10 cellular contexts compared by ENCODE assay signal in the genomic region with DNA sequence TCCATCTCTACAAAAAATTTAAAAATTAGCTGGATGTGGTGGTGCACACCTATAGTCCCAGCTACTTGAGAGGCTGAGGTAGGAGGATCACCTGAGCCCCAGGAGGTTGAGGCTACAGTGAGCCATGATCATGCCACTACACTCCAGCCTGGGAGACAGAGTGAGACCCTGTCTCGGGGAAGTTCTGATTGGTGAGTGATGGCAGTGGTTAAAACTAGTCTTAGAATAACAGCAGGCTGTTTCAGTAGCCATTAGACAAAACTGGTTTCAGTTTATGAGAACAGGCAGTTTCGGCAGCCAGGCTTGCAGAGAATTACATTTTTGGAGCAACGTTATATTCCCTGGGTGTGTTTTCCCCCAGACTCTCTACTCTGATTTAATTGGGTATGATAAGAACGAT. TPM values are rescaled to one million over a fixed set of nuclear protein-coding genes. Genes with fewer than 3 reads are reported as not detected.
DNase-seq lines count a peak whose midpoint lies in the region; ATAC-seq and TF ChIP-seq lines count a peak whose summit lies in the region.
"Not testable (repeated sequence)": the region's sequence is repeated elsewhere in the genome, so short reads cannot be mapped to it uniquely, and the experiment has no call there.
"Had no signal": no experiment of that assay in that cellular context is flagged by ENCODE, and none has a peak within 500 bp of the region (broad histone marks: within the 10 kb centered on the region; RNA-seq: fewer than 3 reads in every experiment).

No MANE protein-coding gene starts in this region.

- not testable (repeated sequence) for H3F3A ChIP-seq in MM.1S (ENCODE audit: insufficient read depth, low read length); PC-3 (ENCODE audit: low read length, unreplicated experiment)

- H3K36me3 Mint-ChIP-seq in HFFc6 (ENCODE audit: low read depth); endodermal cell (ENCODE audit: low read depth): not testable (repeated sequence)

- H3K27me3 ChIP-seq in ACC112 (ENCODE audit: insufficient read depth, low read length); MM.1S (replicated peaks; ENCODE audit: insufficient read depth, low read length); PC-3 (ENCODE audit: low read length); endodermal cell (ENCODE audit: control insufficient read depth, insufficient read depth, low read length, poor library complexity, severe bottlenecking): not testable (repeated sequence)

- H2AFZ ChIP-seq in ACC112 (ENCODE audit: low read length, unreplicated experiment) (peak overlapping the region; percentile 21), MM.1S (ENCODE audit: low read length) (peak overlapping the region; percentile 57)
- H2AFZ ChIP-seq in PC-3 (ENCODE audit: low read length), result not testable (repeated sequence)

- CTCF ChIA-PET in PC-3 (lab: Charles Lee), result not testable (repeated sequence)

- H4K20me1 ChIP-seq in MM.1S (ENCODE audit: insufficient read depth, low read length); PC-3 (ENCODE audit: low read length): not testable (repeated sequence)

- POLR2A ChIA-PET in PC-3 (lab: Charles Lee; ENCODE audit: unreplicated experiment), result not testable (repeated sequence)

- H3K9me2 ChIP-seq in MM.1S (replicated peaks; ENCODE audit: insufficient read depth, low read length); PC-3 (replicated peaks; ENCODE audit: low read length): not testable (repeated sequence)

- H3K4me1 Mint-ChIP-seq in HFFc6 (ENCODE audit: low read depth), result peaks cover 17% of the 10 kb centered on the region
- H3K4me1 Mint-ChIP-seq in endodermal cell, result not testable (repeated sequence)

- H3K9ac ChIP-seq in MM.1S (ENCODE audit: low read length), result peak overlapping the region; percentile 8; the same call in 1 of the 2 replicates
- not testable (repeated sequence) for H3K9ac ChIP-seq in PC-3 (ENCODE audit: low read length); endodermal cell (ENCODE audit: extremely low read depth, low read length, poor library complexity, severe bottlenecking)

- not testable (repeated sequence) for H3K36me3 ChIP-seq in ACC112 (ENCODE audit: insufficient read depth, low read length); MM.1S (replicated peaks; ENCODE audit: insufficient read depth, low read length); PC-3 (ENCODE audit: low read depth, low read length); endodermal cell (ENCODE audit: control insufficient read depth, insufficient read depth, low read length)

- not testable (repeated sequence) for TF ChIP-seq CTCF in HFFc6 (IDR thresholded peaks at IDR 0.05); MM.1S (IDR thresholded peaks at IDR 0.05; ENCODE audit: low read length); PC-3 (conservative IDR thresholded peaks at IDR 0.05; ENCODE audit: low read depth, low read length); endodermal cell (conservative IDR thresholded peaks at IDR 0.05)

- not testable (repeated sequence) for H3K79me2 ChIP-seq in ACC112 (ENCODE audit: control insufficient read depth, insufficient read depth, low read length, unreplicated experiment); MM.1S (ENCODE audit: low read length); PC-3 (ENCODE audit: low read length)

- 91 to 92% methylated on average over 4 of the region's 4 CpGs for WGBS in endodermal cell (ENCODE audit: insufficient coverage in 1 of 2, insufficient read length in 1 of 2), 2 experiments

- not testable (repeated sequence) for H3K9me3 Mint-ChIP-seq in HFFc6
- H3K9me3 Mint-ChIP-seq in endodermal cell, result peaks cover 18% of the 10 kb centered on the region

- H3K4me2 ChIP-seq in MM.1S (ENCODE audit: low read depth, low read length), result peak overlapping the region; percentile 64
- peak overlapping the region; percentile 37 for H3K4me2 ChIP-seq in PC-3 (ENCODE audit: low read length)

- H3K27ac Mint-ChIP-seq in HFFc6, endodermal cell: not testable (repeated sequence)

- intact Hi-C loops in PC-3 (cut with micrococcal nuclease), result loop anchor here (2.0 to 5.0 kb wide), 3 partner anchors 176 to 507 kb away; a partner anchor contains a TSS

- ATAC-seq in GM18867 (IDR thresholded peaks at IDR 0.05; ENCODE audit: unreplicated experiment), result peak; percentile 63
- ATAC-seq in PC-3, result not testable (repeated sequence)

- not testable (repeated sequence) for H3K27ac ChIP-seq in ACC112 (ENCODE audit: low read depth, low read length); MM.1S (ENCODE audit: low read length); PC-3 (ENCODE audit: low read length); endodermal cell (ENCODE audit: low read depth, low read length)

- H3K4me1 ChIP-seq in ACC112 (ENCODE audit: control insufficient read depth, insufficient read depth, low read length, unreplicated experiment) (peaks cover 13% of the 10 kb centered on the region), MM.1S (ENCODE audit: low read length) (peaks cover 10% of the 10 kb centered on the region)
- H3K4me1 ChIP-seq in PC-3 (ENCODE audit: insufficient read depth, low read length); endodermal cell (ENCODE audit: control insufficient read depth, insufficient read depth, low read length): not testable (repeated sequence)

- peak overlapping the region; percentile 60; the same call in 1 of the 2 replicates for H3K4me3 ChIP-seq in ACC112 (ENCODE audit: low read depth, low read length)
- H3K4me3 ChIP-seq in MM.1S (ENCODE audit: low read length), result peak overlapping the region; percentile 47
- H3K4me3 ChIP-seq in PC-3 (ENCODE audit: low read length); endodermal cell (ENCODE audit: low read length): not testable (repeated sequence)

- not testable (repeated sequence) for H3K27me3 Mint-ChIP-seq in HFFc6 (ENCODE audit: insufficient read depth); endodermal cell (ENCODE audit: insufficient read depth)

- H3K9me3 ChIP-seq in MM.1S (replicated peaks; ENCODE audit: insufficient read depth, low read length); PC-3 (ENCODE audit: low read length): not testable (repeated sequence)
- H3K9me3 ChIP-seq in endodermal cell (ENCODE audit: control insufficient read depth, low read length), result peaks cover 12% of the 10 kb centered on the region

- not testable (repeated sequence) for DNase-seq in HFFc6, PC-3
- DNase-seq in MM.1S (peak; percentile 65), endodermal cell (peak; percentile 5), mesenteric fat pad (ENCODE audit: low spot score) (peak; percentile 1)

- H3K4me3 Mint-ChIP-seq in HFFc6, result peak overlapping the region; percentile 64
- H3K4me3 Mint-ChIP-seq in endodermal cell, result not testable (repeated sequence)

- BruUV-seq in PC-3 (replicated peaks; lab: Mats Ljungman, UMichigan), result not testable (repeated sequence)

RNA-seq across cellular contexts. Expression of a gene that starts 18.2 kb away (rescaled TPM):
- under 1 TPM in 2 of 6 experiments, not detected in 4; 0.05 to 0.09 TPM for total RNA-seq in HFFc6 (2021; fragmentation: NEBNext Ultra II Directional; extraction: Animal tissue kit (Norgen Biotek cat#: 25700))
- total RNA-seq in PC-3 (2014; rRNA removed) (1.6 TPM in 2 replicates), endodermal cell (10 to 100 TPM in 1 of 2 donors, 1 to 10 TPM in 1; 7.7 to 10.2 TPM), mesenteric fat pad (0.19 TPM)
- 1.5 TPM for polyA plus RNA-seq in endodermal cell (2013, experiment 1 of 2)
- polyA plus RNA-seq in endodermal cell (2013, experiment 2 of 2), result 0.70 TPM
- total RNA-seq: K562 had no signal
- polyA plus RNA-seq: CD14-positive monocyte; CD4-positive, alpha-beta memory T cell; K562 had no signal
